1 cellular context compared by ENCODE assay signal in genomic region chr17:45229681-45230409, GRCh38.
TF ChIP-seq lines count a peak whose summit lies in the region.

No MANE protein-coding gene starts in this region.

TF ChIP-seq in HepG2, 621 proteins besides CTCF, POLR2A, EP300 and RAD21 (continued from another document):
- TF ChIP-seq GLI4 (CRISPR knock-in tag; IDR thresholded peaks at IDR 0.05; ENCODE audit: borderline replicate concordance) = no peak
- TF ChIP-seq MAX (IDR thresholded peaks at IDR 0.05) = 0 out of 2 replicates have a peak, but pooled peaks have one; percentile 3
- peak; percentile 34; the same call in 1 of the 2 replicates for TF ChIP-seq ZNF274 (CRISPR knock-in tag; IDR thresholded peaks at IDR 0.05)
- no peak for TF ChIP-seq ZNF431 (CRISPR knock-in tag; IDR thresholded peaks at IDR 0.05; ENCODE audit: borderline replicate concordance, low read depth)
- 0 out of 2 replicates have a peak, but pooled peaks have one; percentile 27 for TF ChIP-seq ZBTB7B (CRISPR knock-in tag; IDR thresholded peaks at IDR 0.05)
- TF ChIP-seq ZFP1 (CRISPR knock-in tag; IDR thresholded peaks at IDR 0.05) = no peak
- no peak for TF ChIP-seq ZNF878 (CRISPR knock-in tag; IDR thresholded peaks at IDR 0.05)
- TF ChIP-seq SRSF1 (optimal IDR thresholded peaks at IDR 0.05; ENCODE audit: low read depth, low read length) = peak; percentile 8
- peak; percentile 83; the same call in 1 of the 2 replicates for TF ChIP-seq ZNF572 (CRISPR knock-in tag; IDR thresholded peaks at IDR 0.05)
- 0 out of 2 replicates have a peak, but pooled peaks have one; percentile 52 for TF ChIP-seq ZNF891 (CRISPR knock-in tag; IDR thresholded peaks at IDR 0.05)
- TF ChIP-seq JUND (CRISPR knock-in tag; IDR thresholded peaks at IDR 0.05) = no peak
- TF ChIP-seq, protein P1, sequence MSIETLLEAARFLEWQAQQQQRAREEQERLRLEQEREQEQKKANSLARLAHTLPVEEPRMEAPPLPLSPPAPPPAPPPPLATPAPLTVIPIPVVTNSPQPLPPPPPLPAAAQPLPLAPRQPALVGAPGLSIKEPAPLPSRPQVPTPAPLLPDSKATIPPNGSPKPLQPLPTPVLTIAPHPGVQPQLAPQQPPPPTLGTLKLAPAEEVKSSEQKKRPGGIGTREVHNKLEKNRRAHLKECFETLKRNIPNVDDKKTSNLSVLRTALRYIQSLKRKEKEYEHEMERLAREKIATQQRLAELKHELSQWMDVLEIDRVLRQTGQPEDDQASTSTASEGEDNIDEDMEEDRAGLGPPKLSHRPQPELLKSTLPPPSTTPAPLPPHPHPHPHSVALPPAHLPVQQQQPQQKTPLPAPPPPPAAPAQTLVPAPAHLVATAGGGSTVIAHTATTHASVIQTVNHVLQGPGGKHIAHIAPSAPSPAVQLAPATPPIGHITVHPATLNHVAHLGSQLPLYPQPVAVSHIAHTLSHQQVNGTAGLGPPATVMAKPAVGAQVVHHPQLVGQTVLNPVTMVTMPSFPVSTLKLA (IDR thresholded peaks at IDR 0.05) = peak; percentile 73
- no peak for TF ChIP-seq SRF (IDR thresholded peaks at IDR 0.05; ENCODE audit: low read depth, low read length)
- TF ChIP-seq ZNF205 (CRISPR knock-in tag; IDR thresholded peaks at IDR 0.05) = 0 out of 2 replicates have a peak, but pooled peaks have one; percentile 3
- no peak for TF ChIP-seq ZHX2 (IDR thresholded peaks at IDR 0.05; ENCODE audit: low read depth)
- no peak for TF ChIP-seq ZHX2 (CRISPR knock-in tag; IDR thresholded peaks at IDR 0.05; ENCODE audit: borderline replicate concordance)
- no peak for TF ChIP-seq ZNF75D (CRISPR knock-in tag; IDR thresholded peaks at IDR 0.05; ENCODE audit: borderline replicate concordance)
- peak; percentile 49 for TF ChIP-seq ZNF883 (CRISPR knock-in tag; IDR thresholded peaks at IDR 0.05; ENCODE audit: not compliant biosample characterization)
- TF ChIP-seq, protein P2, sequence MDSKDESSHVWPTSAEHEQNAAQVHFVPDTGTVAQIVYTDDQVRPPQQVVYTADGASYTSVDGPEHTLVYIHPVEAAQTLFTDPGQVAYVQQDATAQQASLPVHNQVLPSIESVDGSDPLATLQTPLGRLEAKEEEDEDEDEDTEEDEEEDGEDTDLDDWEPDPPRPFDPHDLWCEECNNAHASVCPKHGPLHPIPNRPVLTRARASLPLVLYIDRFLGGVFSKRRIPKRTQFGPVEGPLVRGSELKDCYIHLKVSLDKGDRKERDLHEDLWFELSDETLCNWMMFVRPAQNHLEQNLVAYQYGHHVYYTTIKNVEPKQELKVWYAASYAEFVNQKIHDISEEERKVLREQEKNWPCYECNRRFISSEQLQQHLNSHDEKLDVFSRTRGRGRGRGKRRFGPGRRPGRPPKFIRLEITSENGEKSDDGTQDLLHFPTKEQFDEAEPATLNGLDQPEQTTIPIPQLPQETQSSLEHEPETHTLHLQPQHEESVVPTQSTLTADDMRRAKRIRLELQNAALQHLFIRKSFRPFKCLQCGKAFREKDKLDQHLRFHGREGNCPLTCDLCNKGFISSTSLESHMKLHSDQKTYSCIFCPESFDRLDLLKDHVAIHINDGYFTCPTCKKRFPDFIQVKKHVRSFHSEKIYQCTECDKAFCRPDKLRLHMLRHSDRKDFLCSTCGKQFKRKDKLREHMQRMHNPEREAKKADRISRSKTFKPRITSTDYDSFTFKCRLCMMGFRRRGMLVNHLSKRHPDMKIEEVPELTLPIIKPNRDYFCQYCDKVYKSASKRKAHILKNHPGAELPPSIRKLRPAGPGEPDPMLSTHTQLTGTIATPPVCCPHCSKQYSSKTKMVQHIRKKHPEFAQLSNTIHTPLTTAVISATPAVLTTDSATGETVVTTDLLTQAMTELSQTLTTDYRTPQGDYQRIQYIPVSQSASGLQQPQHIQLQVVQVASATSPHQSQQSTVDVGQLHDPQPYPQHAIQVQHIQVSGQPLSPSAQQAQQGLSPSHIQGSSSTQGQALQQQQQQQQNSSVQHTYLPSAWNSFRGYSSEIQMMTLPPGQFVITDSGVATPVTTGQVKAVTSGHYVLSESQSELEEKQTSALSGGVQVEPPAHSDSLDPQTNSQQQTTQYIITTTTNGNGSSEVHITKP (CRISPR knock-in tag; IDR thresholded peaks at IDR 0.05; ENCODE audit: low read depth) = no peak
- peak; percentile 85 for TF ChIP-seq PATZ1 (CRISPR knock-in tag; IDR thresholded peaks at IDR 0.05)
- TF ChIP-seq, protein P3, sequence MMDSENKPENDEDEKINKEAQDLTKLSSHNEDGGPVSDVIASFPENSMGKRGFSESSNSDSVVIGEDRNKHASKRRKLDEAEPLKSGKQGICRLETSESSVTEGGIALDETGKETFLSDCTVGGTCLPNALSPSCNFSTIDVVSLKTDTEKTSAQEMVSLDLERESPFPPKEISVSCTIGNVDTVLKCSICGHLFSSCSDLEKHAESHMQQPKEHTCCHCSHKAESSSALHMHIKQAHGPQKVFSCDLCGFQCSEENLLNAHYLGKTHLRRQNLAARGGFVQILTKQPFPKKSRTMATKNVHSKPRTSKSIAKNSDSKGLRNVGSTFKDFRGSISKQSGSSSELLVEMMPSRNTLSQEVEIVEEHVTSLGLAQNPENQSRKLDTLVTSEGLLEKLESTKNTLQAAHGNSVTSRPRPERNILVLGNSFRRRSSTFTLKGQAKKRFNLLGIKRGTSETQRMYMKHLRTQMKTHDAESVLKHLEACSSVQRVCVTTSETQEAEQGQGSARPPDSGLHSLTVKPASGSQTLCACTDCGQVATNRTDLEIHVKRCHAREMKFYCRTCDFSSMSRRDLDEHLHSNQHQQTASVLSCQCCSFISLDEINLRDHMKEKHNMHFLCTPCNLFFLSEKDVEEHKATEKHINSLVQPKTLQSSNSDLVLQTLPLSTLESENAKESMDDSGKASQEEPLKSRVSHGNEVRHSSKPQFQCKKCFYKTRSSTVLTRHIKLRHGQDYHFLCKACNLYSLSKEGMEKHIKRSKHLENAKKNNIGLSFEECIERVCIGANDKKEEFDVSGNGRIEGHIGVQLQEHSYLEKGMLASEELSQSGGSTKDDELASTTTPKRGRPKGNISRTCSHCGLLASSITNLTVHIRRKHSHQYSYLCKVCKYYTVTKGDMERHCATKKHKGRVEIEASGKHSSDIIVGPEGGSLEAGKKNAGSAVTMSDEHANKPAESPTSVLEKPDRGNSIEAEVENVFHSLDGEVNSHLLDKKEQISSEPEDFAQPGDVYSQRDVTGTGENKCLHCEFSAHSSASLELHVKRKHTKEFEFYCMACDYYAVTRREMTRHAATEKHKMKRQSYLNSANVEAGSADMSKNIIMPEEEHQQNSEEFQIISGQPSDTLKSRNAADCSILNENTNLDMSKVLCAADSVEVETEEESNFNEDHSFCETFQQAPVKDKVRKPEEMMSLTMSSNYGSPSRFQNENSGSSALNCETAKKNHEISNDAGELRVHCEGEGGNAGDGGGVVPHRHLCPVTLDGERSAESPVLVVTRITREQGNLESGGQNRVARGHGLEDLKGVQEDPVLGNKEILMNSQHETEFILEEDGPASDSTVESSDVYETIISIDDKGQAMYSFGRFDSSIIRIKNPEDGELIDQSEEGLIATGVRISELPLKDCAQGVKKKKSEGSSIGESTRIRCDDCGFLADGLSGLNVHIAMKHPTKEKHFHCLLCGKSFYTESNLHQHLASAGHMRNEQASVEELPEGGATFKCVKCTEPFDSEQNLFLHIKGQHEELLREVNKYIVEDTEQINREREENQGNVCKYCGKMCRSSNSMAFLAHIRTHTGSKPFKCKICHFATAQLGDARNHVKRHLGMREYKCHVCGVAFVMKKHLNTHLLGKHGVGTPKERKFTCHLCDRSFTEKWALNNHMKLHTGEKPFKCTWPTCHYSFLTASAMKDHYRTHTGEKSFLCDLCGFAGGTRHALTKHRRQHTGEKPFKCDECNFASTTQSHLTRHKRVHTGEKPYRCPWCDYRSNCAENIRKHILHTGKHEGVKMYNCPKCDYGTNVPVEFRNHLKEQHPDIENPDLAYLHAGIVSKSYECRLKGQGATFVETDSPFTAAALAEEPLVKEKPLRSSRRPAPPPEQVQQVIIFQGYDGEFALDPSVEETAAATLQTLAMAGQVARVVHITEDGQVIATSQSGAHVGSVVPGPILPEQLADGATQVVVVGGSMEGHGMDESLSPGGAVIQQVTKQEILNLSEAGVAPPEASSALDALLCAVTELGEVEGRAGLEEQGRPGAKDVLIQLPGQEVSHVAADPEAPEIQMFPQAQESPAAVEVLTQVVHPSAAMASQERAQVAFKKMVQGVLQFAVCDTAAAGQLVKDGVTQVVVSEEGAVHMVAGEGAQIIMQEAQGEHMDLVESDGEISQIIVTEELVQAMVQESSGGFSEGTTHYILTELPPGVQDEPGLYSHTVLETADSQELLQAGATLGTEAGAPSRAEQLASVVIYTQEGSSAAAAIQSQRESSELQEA (CRISPR knock-in tag; IDR thresholded peaks at IDR 0.05; ENCODE audit: not compliant biosample characterization) = peak; percentile 27
- 0 out of 2 replicates have a peak, but pooled peaks have one; percentile 32 for TF ChIP-seq ZSCAN25 (CRISPR knock-in tag; IDR thresholded peaks at IDR 0.05)
